11 cellular contexts compared by ENCODE assay signal in genomic region chr2:128513416-128514283, GRCh38.
DNase-seq lines count a peak whose midpoint lies in the region; ATAC-seq and TF ChIP-seq lines count a peak whose summit lies in the region.
"Had no signal": no experiment of that assay in that cellular context is flagged by ENCODE, and none has a peak within 500 bp of the region (broad histone marks: within the 10 kb centered on the region; RNA-seq: fewer than 3 reads in every experiment).

No MANE protein-coding gene starts in this region.

- H3K4me1 ChIP-seq in transverse colon (no peaks in the 10 kb centered on the region), ovary (ENCODE audit: insufficient read depth) (no peaks in the 10 kb centered on the region)
- H3K4me1 ChIP-seq: SJSA1, tibial artery had no signal

- DNase-seq in activated T-cell treated with anti-CD3 and anti-CD28 coated beads, Interleukin-2, amount 50 U/mL, for 24 hours = peak; percentile 14
- DNase-seq in activated T-cell treated with anti-CD3 and anti-CD28 coated beads, Interleukin-2, amount 50 U/mL, for 1 hour = no peak
- peak; percentile 17 for DNase-seq in transverse colon
- DNase-seq in NCI-H1417 (lab: John Stamatoyannopoulos, UW) = no peak
- no peak for DNase-seq in ovary
- DNase-seq in G401 (ENCODE audit: low spot score) = no peak
- DNase-seq: effector CD4-positive, alpha-beta T cell had no signal

- peak; percentile 89 for ATAC-seq in HG03354 (IDR thresholded peaks at IDR 0.05; ENCODE audit: poor library complexity, severe bottlenecking, unreplicated experiment)

- H3K27ac ChIP-seq in transverse colon (no peak overlapping the region), ovary (no peak overlapping the region)
- H3K27ac ChIP-seq: SJSA1, tibial artery had no signal

- no peak for TF ChIP-seq POLR2A in transverse colon (IDR thresholded peaks at IDR 0.05)
- TF ChIP-seq POLR2A in ovary (IDR thresholded peaks at IDR 0.05) = no peak

- no peak overlapping the region for H3K4me3 ChIP-seq in transverse colon
- H3K4me3 ChIP-seq in ovary = no peak overlapping the region
- H3K4me3 ChIP-seq: SJSA1, tibial artery had no signal

- no peaks in the 10 kb centered on the region for H3K9me3 Mint-ChIP-seq in activated T-cell treated with anti-CD3 and anti-CD28 coated beads, Interleukin-2, amount 50 U/mL, for 24 hours
- H3K9me3 Mint-ChIP-seq in dendritic cell treated with granulocyte-macrophage colony-stimulating factor and Interleukin-4, amounts not matched to agents 40 ng/mL and 50 ng/mL, for 4 days = no peaks in the 10 kb centered on the region

- no peak overlapping the region for H3K4me3 Mint-ChIP-seq in activated T-cell treated with anti-CD3 and anti-CD28 coated beads, Interleukin-2, amount 50 U/mL, for 24 hours
- H3K4me3 Mint-ChIP-seq in dendritic cell treated with granulocyte-macrophage colony-stimulating factor and Interleukin-4, amounts not matched to agents 40 ng/mL and 50 ng/mL, for 4 days = peak overlapping the region; percentile 53

- H3K4me1 Mint-ChIP-seq in activated T-cell treated with anti-CD3 and anti-CD28 coated beads, Interleukin-2, amount 50 U/mL, for 24 hours (ENCODE audit: low read depth) = no peaks in the 10 kb centered on the region
- peaks cover 56% of the 10 kb centered on the region for H3K4me1 Mint-ChIP-seq in dendritic cell treated with granulocyte-macrophage colony-stimulating factor and Interleukin-4, amounts not matched to agents 40 ng/mL and 50 ng/mL, for 4 days (ENCODE audit: low read depth)

- no peaks in the 10 kb centered on the region for H3K27me3 ChIP-seq in transverse colon
- no peaks in the 10 kb centered on the region for H3K27me3 ChIP-seq in ovary
- H3K27me3 ChIP-seq: SJSA1, tibial artery had no signal

- TF ChIP-seq CTCF in transverse colon (IDR thresholded peaks at IDR 0.05) (no peak), ovary (IDR thresholded peaks at IDR 0.05) (no peak)

- 77 to 82% methylated on average over 8 to 12 of the region's 12 CpGs for WGBS in transverse colon (ENCODE audit: low coverage in 1 of 2), 2 donors
- WGBS in ovary, 3 donors = 91 to 95% (median 92%) methylated on average over 12 of the region's 12 CpGs

- intact Hi-C loops in dendritic cell treated with granulocyte-macrophage colony-stimulating factor and Interleukin-4, amounts not matched to agents 40 ng/mL and 50 ng/mL, for 4 days (cut with micrococcal nuclease) = loop anchor here (5.0 kb wide), 1 partner anchor 71 kb away; no protein-coding TSS in a partner anchor
- intact Hi-C loops in transverse colon (cut with DNase I; ENCODE audit: low total_unique reads) (no loop called here), ovary (cut with DNase I) (no loop called here)

- no peak for TF ChIP-seq EP300 in transverse colon (IDR thresholded peaks at IDR 0.05; ENCODE audit: low read depth)
- TF ChIP-seq EP300 in ovary (IDR thresholded peaks at IDR 0.05) = no peak

- H3K36me3 Mint-ChIP-seq in activated T-cell treated with anti-CD3 and anti-CD28 coated beads, Interleukin-2, amount 50 U/mL, for 24 hours (ENCODE audit: low read depth) = no peaks in the 10 kb centered on the region
- H3K36me3 Mint-ChIP-seq in dendritic cell treated with granulocyte-macrophage colony-stimulating factor and Interleukin-4, amounts not matched to agents 40 ng/mL and 50 ng/mL, for 4 days (ENCODE audit: low read depth) = no peaks in the 10 kb centered on the region

- in situ Hi-C loops in transverse colon (cut with MboI; ENCODE audit: low pct_ligation_motif_present in 1 of 4, low pct_unique_long_range_greater_than_20kb in 1 of 4, low sequenced_read_pairs in 3 of 4) = no loop called here
- in situ Hi-C loops in G401 (cut with HindIII; ENCODE audit: low sequenced_read_pairs) = no loop called here

- H3K36me3 ChIP-seq in transverse colon (no peaks in the 10 kb centered on the region), ovary (no peaks in the 10 kb centered on the region)
- H3K36me3 ChIP-seq: SJSA1, tibial artery had no signal

- no peaks in the 10 kb centered on the region for H3K9me3 ChIP-seq in transverse colon
- no peaks in the 10 kb centered on the region for H3K9me3 ChIP-seq in ovary
- H3K9me3 ChIP-seq: SJSA1, tibial artery had no signal

- H3K27ac Mint-ChIP-seq in activated T-cell treated with anti-CD3 and anti-CD28 coated beads, Interleukin-2, amount 50 U/mL, for 24 hours = no peak overlapping the region
- peak overlapping the region; percentile 82 for H3K27ac Mint-ChIP-seq in dendritic cell treated with granulocyte-macrophage colony-stimulating factor and Interleukin-4, amounts not matched to agents 40 ng/mL and 50 ng/mL, for 4 days

- peaks cover 3% of the 10 kb centered on the region for H3K27me3 Mint-ChIP-seq in activated T-cell treated with anti-CD3 and anti-CD28 coated beads, Interleukin-2, amount 50 U/mL, for 24 hours
- H3K27me3 Mint-ChIP-seq in dendritic cell treated with granulocyte-macrophage colony-stimulating factor and Interleukin-4, amounts not matched to agents 40 ng/mL and 50 ng/mL, for 4 days = no peaks in the 10 kb centered on the region

Comparison
In these comparisons a context has a peak if more than half of its experiments do, and no peak if none do; other contexts are left out.
1. DNase-seq: peak in activated T-cell treated with anti-CD3 and anti-CD28 coated beads, Interleukin-2, amount 50 U/mL, for 24 hours (single experiment) and transverse colon (single experiment); none in activated T-cell treated with anti-CD3 and anti-CD28 coated beads, Interleukin-2, amount 50 U/mL, for 1 hour (single experiment), NCI-H1417 (0 of 3), ovary (0 of 5) and G401 (single experiment).